Comparison of ENCODE assay signal across 12 cellular contexts in genomic region chr11:111729441-111729840, GRCh38. TPM values are rescaled to one million over a fixed set of nuclear protein-coding genes. Genes with fewer than 3 reads are reported as not detected.
A peak's percentile ranks its signal among the peaks of the same experiment; 100 is the strongest.
DNase-seq lines count a peak whose midpoint lies in the region; ATAC-seq and TF ChIP-seq lines count a peak whose summit lies in the region.
"Had no signal": no experiment of that assay in that cellular context is flagged by ENCODE, and none has a peak within 500 bp of the region (broad histone marks: within the 10 kb centered on the region; RNA-seq: fewer than 3 reads in every experiment).

No MANE protein-coding gene starts in this region.

- H3K36me3 Mint-ChIP-seq in MCF 10A (ENCODE audit: insufficient read depth, unreplicated experiment) (peaks cover 16% of the 10 kb centered on the region), nephron progenitor cell (ENCODE audit: low read depth) (peaks cover 21% of the 10 kb centered on the region)
- peaks cover 0 to 2% of the 10 kb centered on the region in 2 donors for H3K36me3 Mint-ChIP-seq in activated T-cell treated with anti-CD3 and anti-CD28 coated beads, Interleukin-2, amount 50 U/mL, for 72 hours (ENCODE audit: insufficient read depth in 2 of 2)

- H3K27me3 Mint-ChIP-seq in MCF 10A (ENCODE audit: insufficient read depth, unreplicated experiment) = no peaks in the 10 kb centered on the region
- H3K27me3 Mint-ChIP-seq in nephron progenitor cell (ENCODE audit: low read depth, poor library complexity) = no peaks in the 10 kb centered on the region
- no peaks in the 10 kb centered on the region for H3K27me3 Mint-ChIP-seq in activated T-cell treated with anti-CD3 and anti-CD28 coated beads, Interleukin-2, amount 50 U/mL, for 72 hours (ENCODE audit: low read depth)
- H3K27me3 Mint-ChIP-seq: activated CD8-positive, alpha-beta memory T cell treated with anti-CD3 and anti-CD28 coated beads, Interleukin-2, amount 10 ng/mL, durations not matched to agents 7 days and 5 days had no signal

- TF ChIP-seq CTCF in MCF 10A (IDR thresholded peaks at IDR 0.05; ENCODE audit: unreplicated experiment) (no peak), mammary epithelial cell (conservative IDR thresholded peaks at IDR 0.05 in 1 of 2, IDR thresholded peaks at IDR 0.05 in 1 of 2; ENCODE audit: extremely low read depth in 1 of 2, insufficient read depth in 1 of 2, low read depth in 1 of 2, low read length in 2 of 2) (no peak), nephron progenitor cell (IDR thresholded peaks at IDR 0.05) (no peak), upper lobe of left lung (IDR thresholded peaks at IDR 0.05) (no peak)

- H3K79me2 ChIP-seq in mammary epithelial cell (ENCODE audit: insufficient read depth, low read length) = no peaks in the 10 kb centered on the region

- H3K4me3 Mint-ChIP-seq in MCF 10A (ENCODE audit: unreplicated experiment) (no peak overlapping the region), nephron progenitor cell (no peak overlapping the region)
- no peak overlapping the region for H3K4me3 Mint-ChIP-seq in activated T-cell treated with anti-CD3 and anti-CD28 coated beads, Interleukin-2, amount 50 U/mL, for 72 hours
- H3K4me3 Mint-ChIP-seq: activated CD8-positive, alpha-beta memory T cell treated with anti-CD3 and anti-CD28 coated beads, Interleukin-2, amount 10 ng/mL, durations not matched to agents 7 days and 5 days had no signal

- no peak overlapping the region for H3K4me2 ChIP-seq in mammary epithelial cell (ENCODE audit: insufficient read depth, low read depth, low read length)

- H3K27ac Mint-ChIP-seq in MCF 10A (ENCODE audit: low read depth, unreplicated experiment) (peak overlapping the region; percentile 11), nephron progenitor cell (peak overlapping the region; percentile 74)
- no peak overlapping the region for H3K27ac Mint-ChIP-seq in activated T-cell treated with anti-CD3 and anti-CD28 coated beads, Interleukin-2, amount 50 U/mL, for 72 hours
- H3K27ac Mint-ChIP-seq: activated CD8-positive, alpha-beta memory T cell treated with anti-CD3 and anti-CD28 coated beads, Interleukin-2, amount 10 ng/mL, durations not matched to agents 7 days and 5 days had no signal

- BruUV-seq in MCF 10A (replicated peaks; lab: Mats Ljungman, UMichigan) (no TSS peak), mammary epithelial cell (replicated peaks; lab: Mats Ljungman, UMichigan) (no TSS peak)

- ATAC-seq in upper lobe of left lung (ENCODE audit: low FRiP score in 2 of 2) = no peak
- no peak for ATAC-seq in activated T-cell treated with anti-CD3 and anti-CD28 coated beads, Interleukin-2, amount 50 U/mL, for 72 hours (replicated peaks in 1 of 2)
- ATAC-seq: activated CD8-positive, alpha-beta memory T cell treated with anti-CD3 and anti-CD28 coated beads, Interleukin-2, amount 10 ng/mL, durations not matched to agents 7 days and 5 days had no signal

- DNase-seq in MCF 10A (ENCODE audit: unreplicated experiment) (no peak), mammary epithelial cell (no peak), nephron progenitor cell (no peak), upper lobe of left lung (no peak), GM03348 (ENCODE audit: low spot score) (no peak)
- DNase-seq in activated CD4-positive, alpha-beta T cell treated with anti-CD3 and anti-CD28 coated beads, Interleukin-2, amount 50 U/mL, for 1 hour = no peak
- DNase-seq in activated T-cell treated with anti-CD3 and anti-CD28 coated beads, Interleukin-2, amount 50 U/mL, for 72 hours = no peak
- DNase-seq: activated CD8-positive, alpha-beta memory T cell treated with anti-CD3 and anti-CD28 coated beads, Interleukin-2, amount 10 ng/mL, durations not matched to agents 7 days and 5 days; cortex of kidney; GF-D8; NCI-H2171 treated with DMSO at 0.1 percent for 48 hours had no signal

- H3K4me3 ChIP-seq in mammary epithelial cell (replicated peaks in 1 of 3; ENCODE audit: insufficient read depth in 1 of 3, low read depth in 2 of 3, low read length in 3 of 3) (no peak overlapping the region), upper lobe of left lung (no peak overlapping the region)

- intact Hi-C loops in MCF 10A (cut with micrococcal nuclease) = no loop called here
- intact Hi-C loops in mammary epithelial cell (cut with micrococcal nuclease) = no loop called here

- CTCF ChIA-PET in MCF 10A (lab: Yijun Ruan, JAX) (interaction anchor here (0.5 to 0.9 kb wide), 3 partner anchors 47 to 120 kb away, joined by 3 to 4 read pairs (median 3); no protein-coding TSS in a partner anchor), mammary epithelial cell (lab: Charles Lee; ENCODE audit: low non-redundant PET) (no interaction called here)

- H3K9me3 ChIP-seq in mammary epithelial cell (replicated peaks; ENCODE audit: insufficient read depth, low read length) (no peaks in the 10 kb centered on the region), upper lobe of left lung (no peaks in the 10 kb centered on the region)

- TF ChIP-seq EP300 in upper lobe of left lung (IDR thresholded peaks at IDR 0.05) = no peak

- POLR2A ChIA-PET in MCF 10A (lab: Yijun Ruan, JAX) = interaction anchor here (0.6 to 1.5 kb wide), 3 partner anchors 9 to 50 kb away, joined by 3 to 4 read pairs (median 3); no protein-coding TSS in a partner anchor

- no peak overlapping the region for H2AFZ ChIP-seq in mammary epithelial cell (ENCODE audit: low read depth, low read length)

- no peak overlapping the region for H3K27ac ChIP-seq in mammary epithelial cell (ENCODE audit: insufficient read depth, low read depth, low read length)
- H3K27ac ChIP-seq in cingulate gyrus (ENCODE audit: low read depth, low read length) = peak overlapping the region; percentile 96
- H3K27ac ChIP-seq in upper lobe of left lung = peak overlapping the region; percentile 10 to 80 (median 44)

- H3K4me1 ChIP-seq in mammary epithelial cell (ENCODE audit: insufficient read depth, low read length) = peaks cover 7% of the 10 kb centered on the region
- peaks cover 32 to 45% (median 39%) of the 10 kb centered on the region in 4 donors for H3K4me1 ChIP-seq in upper lobe of left lung

- no peaks in the 10 kb centered on the region for H3K27me3 ChIP-seq in mammary epithelial cell (ENCODE audit: insufficient read depth, low read length)
- no peaks in the 10 kb centered on the region for H3K27me3 ChIP-seq in upper lobe of left lung

- H3K4me1 Mint-ChIP-seq in MCF 10A (ENCODE audit: insufficient read depth, unreplicated experiment) = no peaks in the 10 kb centered on the region
- peaks cover 58% of the 10 kb centered on the region for H3K4me1 Mint-ChIP-seq in nephron progenitor cell
- H3K4me1 Mint-ChIP-seq in activated T-cell treated with anti-CD3 and anti-CD28 coated beads, Interleukin-2, amount 50 U/mL, for 72 hours (ENCODE audit: low read depth) = no peaks in the 10 kb centered on the region
- H3K4me1 Mint-ChIP-seq: activated CD8-positive, alpha-beta memory T cell treated with anti-CD3 and anti-CD28 coated beads, Interleukin-2, amount 10 ng/mL, durations not matched to agents 7 days and 5 days had no signal

- no peaks in the 10 kb centered on the region for H3K9me3 Mint-ChIP-seq in MCF 10A (ENCODE audit: unreplicated experiment)
- no peaks in the 10 kb centered on the region for H3K9me3 Mint-ChIP-seq in nephron progenitor cell
- no peaks in the 10 kb centered on the region for H3K9me3 Mint-ChIP-seq in activated T-cell treated with anti-CD3 and anti-CD28 coated beads, Interleukin-2, amount 50 U/mL, for 72 hours

- TF ChIP-seq POLR2A in upper lobe of left lung (IDR thresholded peaks at IDR 0.05) = no peak

- in situ Hi-C loops in mammary epithelial cell (cut with MboI; ENCODE audit: low sequenced_read_pairs in 2 of 2) = no loop called here

- 80% methylated on average over 6 of the region's 6 CpGs for WGBS in mammary epithelial cell (ENCODE audit: low coverage, missing lambda C conversion rate)
- 88 to 100% methylated on average over 2 to 6 of the region's 6 CpGs for WGBS in upper lobe of left lung, 2 donors

- no peak overlapping the region for H3K9ac ChIP-seq in mammary epithelial cell (ENCODE audit: insufficient read depth, low read length)

- H4K20me1 ChIP-seq in mammary epithelial cell (ENCODE audit: insufficient read depth, low read length) = no peaks in the 10 kb centered on the region

- dilution Hi-C loops in mammary epithelial cell (cut with HindIII; ENCODE audit: low sequenced_read_pairs) = no loop called here

- H3K36me3 ChIP-seq in mammary epithelial cell (ENCODE audit: insufficient read depth, low read length) (peaks cover 12% of the 10 kb centered on the region), upper lobe of left lung (peaks cover 4 to 39% (median 29%) of the 10 kb centered on the region in 4 donors)

RNA-seq across cellular contexts. Expression of gene PPP2R1B, which starts 36.7 kb away (rescaled TPM):
- total RNA-seq in MCF 10A (2022) = 27.3 and 35.7 TPM in 2 replicates
- total RNA-seq in mammary epithelial cell = 10 to 100 TPM; 26.2 to 34.7 TPM
- 25.0 TPM for polyA plus RNA-seq in mammary epithelial cell
- polyA minus RNA-seq in mammary epithelial cell = 30.0 TPM
- 10 to 100 TPM; 11.3 to 31.8 (median 22.0) TPM for total RNA-seq in upper lobe of left lung
- total RNA-seq in activated T-cell treated with anti-CD3 and anti-CD28 coated beads, Interleukin-2, amount 50 U/mL, for 72 hours = 10 to 100 TPM; 29.6 to 34.7 TPM
